In genomic region chr7:130187360-130187759, GRCh38 we compare ENCODE assay signal across 1 cellular context.
A peak's percentile ranks its signal among the peaks of the same experiment; 100 is the strongest.
TF ChIP-seq lines count a peak whose summit lies in the region.

No MANE protein-coding gene starts in this region.

TF ChIP-seq in K562, 482 proteins besides CTCF, POLR2A, EP300 and RAD21 (continued from another document and continues in another):
- TF ChIP-seq ZNF511 (CRISPR knock-in tag; IDR thresholded peaks at IDR 0.05) (no peak), HEY1 (CRISPR knock-in tag; IDR thresholded peaks at IDR 0.05; ENCODE audit: borderline replicate concordance) (no peak), TAL1 (IDR thresholded peaks at IDR 0.05) (peak; percentile 61), NFXL1 (CRISPR knock-in tag; IDR thresholded peaks at IDR 0.05) (no peak), RBM17 (IDR thresholded peaks at IDR 0.05; ENCODE audit: borderline replicate concordance, low read depth, low read length) (no peak), MYC (IDR thresholded peaks at IDR 0.05; ENCODE audit: low read depth, low read length) (no peak), MYC (CRISPR knock-in tag; IDR thresholded peaks at IDR 0.05; ENCODE audit: borderline replicate concordance, low read depth) (no peak), PTTG1 (tag; IDR thresholded peaks at IDR 0.05; ENCODE audit: low read depth) (no peak), POU5F1 (IDR thresholded peaks at IDR 0.05; ENCODE audit: borderline replicate concordance, low read depth, low read length, partially characterized antibody) (no peak), RCOR1 (IDR thresholded peaks at IDR 0.05; ENCODE audit: borderline replicate concordance in 1 of 2, low read depth in 2 of 2, low read length in 2 of 2) (peak; percentile 79 to 97), HNRNPUL1 (IDR thresholded peaks at IDR 0.05; ENCODE audit: low read length) (no peak), DPF2 (IDR thresholded peaks at IDR 0.05) (peak; percentile 23; the same call in 1 of the 2 replicates), PHF21A (IDR thresholded peaks at IDR 0.05; ENCODE audit: borderline replicate concordance, low read depth) (peak; percentile 91; the same call in 1 of the 2 replicates), ZNF512 (tag; IDR thresholded peaks at IDR 0.05) (no peak), ZNF780A (CRISPR knock-in tag; IDR thresholded peaks at IDR 0.05) (no peak), ARID3A (IDR thresholded peaks at IDR 0.05; ENCODE audit: borderline replicate concordance, low read depth, low read length) (no peak), FOXM1 (IDR thresholded peaks at IDR 0.05; ENCODE audit: low read depth) (peak; percentile 44; the same call in 1 of the 2 replicates), FOXM1 (CRISPR knock-in tag; IDR thresholded peaks at IDR 0.05; ENCODE audit: low read depth) (no peak), ZC3H11A (IDR thresholded peaks at IDR 0.05; ENCODE audit: low read depth, low read length) (no peak), ZNF280A (IDR thresholded peaks at IDR 0.05; ENCODE audit: low read depth, partially characterized antibody) (no peak), KAT7 (CRISPR knock-in tag; IDR thresholded peaks at IDR 0.05; ENCODE audit: borderline replicate concordance) (no peak), NBN (IDR thresholded peaks at IDR 0.05; ENCODE audit: low read depth) (no peak), SRF (CRISPR knock-in tag; IDR thresholded peaks at IDR 0.05) (no peak), PREB (CRISPR knock-in tag; IDR thresholded peaks at IDR 0.05) (no peak), ZNF24 (IDR thresholded peaks at IDR 0.05) (no peak), ZNF263 (CRISPR knock-in tag; IDR thresholded peaks at IDR 0.05; ENCODE audit: borderline replicate concordance) (no peak), NFATC3 (IDR thresholded peaks at IDR 0.05) (no peak), IRF2 (CRISPR knock-in tag; IDR thresholded peaks at IDR 0.05) (no peak), ZNF23 (CRISPR knock-in tag; IDR thresholded peaks at IDR 0.05) (no peak), ESRRB (CRISPR knock-in tag; IDR thresholded peaks at IDR 0.05; ENCODE audit: borderline replicate concordance) (no peak), GABPB2 (CRISPR knock-in tag; conservative IDR thresholded peaks at IDR 0.05) (no peak), RFX1 (IDR thresholded peaks at IDR 0.05) (no peak), CBFA2T2 (conservative IDR thresholded peaks at IDR 0.05) (peak; percentile 76), TEAD2 (tag; IDR thresholded peaks at IDR 0.05) (no peak), ZNF174 (CRISPR knock-in tag; IDR thresholded peaks at IDR 0.05) (no peak), ZNF408 (CRISPR knock-in tag; IDR thresholded peaks at IDR 0.05; ENCODE audit: low read depth) (no peak), DACH1 (IDR thresholded peaks at IDR 0.05; ENCODE audit: partially characterized antibody) (no peak), RFX5 (IDR thresholded peaks at IDR 0.05; ENCODE audit: low read depth, low read length) (no peak), ETS1 (conservative IDR thresholded peaks at IDR 0.05; ENCODE audit: control insufficient read depth, low read depth, low read length) (no peak), STAG1 (CRISPR knock-in tag; IDR thresholded peaks at IDR 0.05; ENCODE audit: borderline replicate concordance) (no peak), ZNF384 (IDR thresholded peaks at IDR 0.05; ENCODE audit: low read depth, low read length) (peak; percentile 62), ARNT (IDR thresholded peaks at IDR 0.05) (no peak), UBTF (IDR thresholded peaks at IDR 0.05; ENCODE audit: borderline replicate concordance in 1 of 2, low read depth in 2 of 2, low read length in 2 of 2) (no peak), TCF7L2 (IDR thresholded peaks at IDR 0.05; ENCODE audit: low read depth, low read length) (no peak), GABPA (tag; conservative IDR thresholded peaks at IDR 0.05; ENCODE audit: low read depth) (no peak), HCFC1 (IDR thresholded peaks at IDR 0.05; ENCODE audit: low read depth, low read length) (no peak), STAT6 (CRISPR knock-in tag; IDR thresholded peaks at IDR 0.05) (no peak), NCOR1 (IDR thresholded peaks at IDR 0.05) (peak; percentile 54; the same call in 1 of the 2 replicates), PYGO2 (tag; IDR thresholded peaks at IDR 0.05) (no peak), ZNF699 (CRISPR knock-in tag; IDR thresholded peaks at IDR 0.05; ENCODE audit: insufficient replicate concordance) (no peak), FOXO4 (CRISPR knock-in tag; IDR thresholded peaks at IDR 0.05) (no peak), ZNF121 (CRISPR knock-in tag; conservative IDR thresholded peaks at IDR 0.05) (no peak), GTF2E2 (tag; IDR thresholded peaks at IDR 0.05) (no peak), ZNF354B (CRISPR knock-in tag; IDR thresholded peaks at IDR 0.05) (no peak), ESRRA (IDR thresholded peaks at IDR 0.05; ENCODE audit: borderline replicate concordance, low read depth) (no peak), SFPQ (IDR thresholded peaks at IDR 0.05; ENCODE audit: low read depth, low read length) (no peak), HDAC1 (IDR thresholded peaks at IDR 0.05) (peak; percentile 62 to 92; a peak in 3 of 4 replicates), SNAPC5 (CRISPR knock-in tag; IDR thresholded peaks at IDR 0.05) (no peak), KDM1A (IDR thresholded peaks at IDR 0.05) (peak; percentile 97 to 98), ZNF583 (CRISPR knock-in tag; IDR thresholded peaks at IDR 0.05) (no peak)
